In the genomic region with DNA sequence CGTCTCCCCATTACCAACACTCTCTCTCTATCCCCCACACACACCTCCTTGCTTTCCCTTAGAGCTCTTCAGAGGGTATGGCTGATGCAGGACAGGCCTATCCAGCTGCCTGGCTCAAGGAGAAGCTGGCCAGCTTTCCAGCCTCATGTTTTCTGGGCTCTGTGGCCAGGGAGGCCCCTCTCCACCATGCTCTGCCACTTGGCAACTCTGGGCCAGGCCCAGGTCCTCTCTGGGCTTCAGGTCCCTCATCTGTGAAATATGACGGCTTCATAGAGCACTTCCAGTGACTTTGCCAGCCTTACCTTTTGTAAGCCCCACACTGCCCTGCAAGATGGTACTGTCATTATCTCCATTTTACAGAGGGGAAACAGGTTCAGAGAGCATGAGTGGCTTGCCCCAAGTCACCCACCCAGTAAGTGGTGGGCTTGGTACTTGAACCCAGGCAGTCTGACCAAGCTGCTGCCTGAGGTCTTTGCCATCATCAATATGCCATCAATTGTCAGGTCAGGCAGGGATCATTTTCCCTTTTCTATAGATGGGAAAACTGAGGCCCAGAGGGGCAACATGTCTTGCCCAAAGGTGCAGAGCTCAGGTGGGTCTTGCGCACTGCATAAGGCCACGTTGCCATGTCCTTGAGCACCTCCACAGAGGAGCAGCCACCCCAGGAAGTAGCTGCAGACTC, we compare ENCODE assay signal across 12 cellular contexts. TPM values are rescaled to one million over a fixed set of nuclear protein-coding genes. Genes with fewer than 3 reads are reported as not detected.
DNase-seq lines count a peak whose midpoint lies in the region; ATAC-seq and TF ChIP-seq lines count a peak whose summit lies in the region.
"Had no signal": no experiment of that assay in that cellular context is flagged by ENCODE, and none has a peak within 500 bp of the region (broad histone marks: within the 10 kb centered on the region; RNA-seq: fewer than 3 reads in every experiment).

No MANE protein-coding gene starts in this region.

- no peak overlapping the region for H3K4ac ChIP-seq in mesenchymal stem cell (ENCODE audit: low read depth in 1 of 2, low read length in 2 of 2)

- no peak for DNase-seq in CD4-positive, alpha-beta memory T cell
- DNase-seq in H7 (peak; percentile 8), neural crest cell (ENCODE audit: low read depth, low spot score) (no peak), mesenchymal stem cell (no peak), DMS153 (lab: John Stamatoyannopoulos, UW) (no peak)
- no peak for DNase-seq in activated T-helper 2 cell treated with anti-CD3 and anti-CD28 coated beads, Interferon-gamma antibody, Interleukin-2, Interleukin-4, amounts not matched to agents 10 μg/mL and 5 μg/mL and 100 μg/mL, durations not matched to agents 14 hours and 24 hours and 36 hours (ENCODE audit: low spot score)
- DNase-seq: Calu3, foreskin fibroblast, NCI-H446 treated with DMSO at 0.1 percent for 48 hours had no signal

- H3K79me1 ChIP-seq in mesenchymal stem cell (replicated peaks; ENCODE audit: low read length, poor library complexity, severe bottlenecking), result no peaks in the 10 kb centered on the region

- no peak overlapping the region for H4K91ac ChIP-seq in mesenchymal stem cell (ENCODE audit: low read length)

- peaks cover 56% of the 10 kb centered on the region for H3K4me1 ChIP-seq in CD4-positive, alpha-beta memory T cell (ENCODE audit: insufficient read depth, low read length)
- H3K4me1 ChIP-seq in mesenchymal stem cell (ENCODE audit: control insufficient read depth, insufficient read depth, low read depth, low read length), result peaks cover 2% of the 10 kb centered on the region

- H4K8ac ChIP-seq in mesenchymal stem cell (ENCODE audit: low read length), result no peak overlapping the region

- no peak overlapping the region for H3K27ac ChIP-seq in CD4-positive, alpha-beta memory T cell (ENCODE audit: low read depth, low read length)
- no peak overlapping the region for H3K27ac ChIP-seq in mesenchymal stem cell (ENCODE audit: low read length, poor library complexity, severe bottlenecking)

- no peak overlapping the region for H2BK5ac ChIP-seq in mesenchymal stem cell (ENCODE audit: low read depth, low read length, poor library complexity, severe bottlenecking)

- WGBS in mesenchymal stem cell, result 68% methylated on average over 4 of the region's 4 CpGs

- peak overlapping the region in 5 of 7 donors; percentile 30 to 90 (median 79) for H3K27ac Mint-ChIP-seq in CD4-positive, alpha-beta memory T cell
- H3K27ac Mint-ChIP-seq in activated T-helper 2 cell treated with anti-CD3 and anti-CD28 coated beads, Interferon-gamma antibody, Interleukin-2, Interleukin-4, amounts not matched to agents 10 μg/mL and 5 μg/mL and 100 μg/mL, durations not matched to agents 14 hours and 24 hours and 36 hours, result no peak overlapping the region
- H3K27ac Mint-ChIP-seq in neural crest cell (ENCODE audit: unreplicated experiment), result no peak overlapping the region

- no peak overlapping the region for H2BK120ac ChIP-seq in mesenchymal stem cell (ENCODE audit: low read depth, low read length)

- peaks cover 30 to 60% (median 49%) of the 10 kb centered on the region in 4 donors for H3K4me1 Mint-ChIP-seq in CD4-positive, alpha-beta memory T cell
- peaks cover 57% of the 10 kb centered on the region for H3K4me1 Mint-ChIP-seq in activated T-helper 2 cell treated with anti-CD3 and anti-CD28 coated beads, Interferon-gamma antibody, Interleukin-2, Interleukin-4, amounts not matched to agents 10 μg/mL and 5 μg/mL and 100 μg/mL, durations not matched to agents 14 hours and 24 hours and 36 hours (ENCODE audit: low read depth)
- peaks cover 9% of the 10 kb centered on the region for H3K4me1 Mint-ChIP-seq in neural crest cell

- H3K36me3 Mint-ChIP-seq in CD4-positive, alpha-beta memory T cell, result no peaks in the 10 kb centered on the region
- H3K36me3 Mint-ChIP-seq in activated T-helper 2 cell treated with anti-CD3 and anti-CD28 coated beads, Interferon-gamma antibody, Interleukin-2, Interleukin-4, amounts not matched to agents 10 μg/mL and 5 μg/mL and 100 μg/mL, durations not matched to agents 14 hours and 24 hours and 36 hours (ENCODE audit: low read depth), result no peaks in the 10 kb centered on the region
- H3K36me3 Mint-ChIP-seq in neural crest cell (ENCODE audit: low read depth), result no peaks in the 10 kb centered on the region

- no peak for TF ChIP-seq CTCF in neural crest cell (conservative IDR thresholded peaks at IDR 0.05)

- no peaks in the 10 kb centered on the region for H3K9me3 ChIP-seq in CD4-positive, alpha-beta memory T cell (ENCODE audit: control insufficient read depth in 1 of 2, low read length in 2 of 2)
- no peaks in the 10 kb centered on the region for H3K9me3 ChIP-seq in mesenchymal stem cell (ENCODE audit: control insufficient read depth, low read length)

- H2BK15ac ChIP-seq in mesenchymal stem cell (ENCODE audit: low read depth, poor library complexity, severe bottlenecking), result no peak overlapping the region

- POLR2A ChIA-PET in CD4-positive, alpha-beta memory T cell (lab: Charles Lee; ENCODE audit: partially characterized antibody), result interaction anchor here (0.8 to 1.7 kb wide), 6 partner anchors 12 to 242 kb away, joined by 3 to 5 read pairs (median 3); partner anchors contain the start of gene DOK4

- intact Hi-C loops in CD4-positive, alpha-beta memory T cell (cut with micrococcal nuclease), result no loop called here
- intact Hi-C loops in activated T-helper 2 cell treated with anti-CD3 and anti-CD28 coated beads, Interferon-gamma antibody, Interleukin-2, Interleukin-4, amounts not matched to agents 10 μg/mL and 5 μg/mL and 100 μg/mL, durations not matched to agents 14 hours and 24 hours and 36 hours (cut with micrococcal nuclease), result no loop called here

- no peaks in the 10 kb centered on the region for H3K9me3 Mint-ChIP-seq in CD4-positive, alpha-beta memory T cell
- H3K9me3 Mint-ChIP-seq in activated T-helper 2 cell treated with anti-CD3 and anti-CD28 coated beads, Interferon-gamma antibody, Interleukin-2, Interleukin-4, amounts not matched to agents 10 μg/mL and 5 μg/mL and 100 μg/mL, durations not matched to agents 14 hours and 24 hours and 36 hours, result no peaks in the 10 kb centered on the region
- no peaks in the 10 kb centered on the region for H3K9me3 Mint-ChIP-seq in neural crest cell

- H3K4me2 ChIP-seq in mesenchymal stem cell (ENCODE audit: low read length, poor library complexity, severe bottlenecking), result no peak overlapping the region

- no peaks in the 10 kb centered on the region for H3K27me3 ChIP-seq in CD4-positive, alpha-beta memory T cell (ENCODE audit: insufficient read depth, low read length)
- H3K27me3 ChIP-seq in H7 (ENCODE audit: control insufficient read depth, insufficient read depth, low read length), result peaks cover 4% of the 10 kb centered on the region
- H3K27me3 ChIP-seq in mesenchymal stem cell (ENCODE audit: control insufficient read depth in 1 of 2, insufficient read depth in 1 of 2, low read length in 2 of 2), result peaks cover 25 to 34% of the 10 kb centered on the region in 2 experiments

- no peak overlapping the region for H3K4me3 ChIP-seq in CD4-positive, alpha-beta memory T cell (ENCODE audit: low read length in 2 of 2)
- no peak overlapping the region for H3K4me3 ChIP-seq in H7 (ENCODE audit: insufficient read depth, low read depth, low read length)
- no peak overlapping the region for H3K4me3 ChIP-seq in mesenchymal stem cell (ENCODE audit: insufficient read depth in 1 of 2, low read depth in 1 of 2, low read length in 2 of 2)

- peak overlapping the region in 7 of 8 donors; percentile 76 to 86 (median 80) for H3K4me3 Mint-ChIP-seq in CD4-positive, alpha-beta memory T cell
- peak overlapping the region; percentile 24 for H3K4me3 Mint-ChIP-seq in activated T-helper 2 cell treated with anti-CD3 and anti-CD28 coated beads, Interferon-gamma antibody, Interleukin-2, Interleukin-4, amounts not matched to agents 10 μg/mL and 5 μg/mL and 100 μg/mL, durations not matched to agents 14 hours and 24 hours and 36 hours (ENCODE audit: low read depth)
- peak overlapping the region; percentile 24 for H3K4me3 Mint-ChIP-seq in neural crest cell

- no peak overlapping the region for H2AK5ac ChIP-seq in mesenchymal stem cell (ENCODE audit: low read length, severe bottlenecking)

- no peaks in the 10 kb centered on the region for H3K27me3 Mint-ChIP-seq in CD4-positive, alpha-beta memory T cell
- H3K27me3 Mint-ChIP-seq in activated T-helper 2 cell treated with anti-CD3 and anti-CD28 coated beads, Interferon-gamma antibody, Interleukin-2, Interleukin-4, amounts not matched to agents 10 μg/mL and 5 μg/mL and 100 μg/mL, durations not matched to agents 14 hours and 24 hours and 36 hours (ENCODE audit: low read depth), result no peaks in the 10 kb centered on the region
- peaks cover 14% of the 10 kb centered on the region for H3K27me3 Mint-ChIP-seq in neural crest cell (ENCODE audit: low read depth)

- no peaks in the 10 kb centered on the region for H3K36me3 ChIP-seq in CD4-positive, alpha-beta memory T cell (ENCODE audit: insufficient read depth, low read length)
- H3K36me3 ChIP-seq in H7 (replicated peaks; ENCODE audit: control insufficient read depth, insufficient read depth, low read length) (no peaks in the 10 kb centered on the region), mesenchymal stem cell (ENCODE audit: control insufficient read depth in 1 of 2, insufficient read depth in 2 of 2, low read depth in 1 of 2, low read length in 2 of 2) (no peaks in the 10 kb centered on the region)

- H2AFZ ChIP-seq in mesenchymal stem cell (ENCODE audit: low read depth, low read length), result no peak overlapping the region

- no peak overlapping the region for H3K9ac ChIP-seq in mesenchymal stem cell (ENCODE audit: low read length)

- no peak overlapping the region for H3K14ac ChIP-seq in mesenchymal stem cell (ENCODE audit: low read length in 2 of 2)

- H2BK12ac ChIP-seq in mesenchymal stem cell (ENCODE audit: low read length in 2 of 2), result no peak overlapping the region

- H3K18ac ChIP-seq in mesenchymal stem cell (ENCODE audit: low read depth in 1 of 2, low read length in 2 of 2), result no peak overlapping the region

- H3K23ac ChIP-seq in mesenchymal stem cell (ENCODE audit: low read length in 2 of 2), result no peak overlapping the region

- CTCF ChIA-PET in CD4-positive, alpha-beta memory T cell (lab: Charles Lee; ENCODE audit: partially characterized antibody), result interaction anchor here (1.1 to 1.6 kb wide), 3 partner anchors 19 to 107 kb away, joined by 3 to 9 read pairs (median 3); no protein-coding TSS in a partner anchor

- ATAC-seq in GM18867 (IDR thresholded peaks at IDR 0.05; ENCODE audit: unreplicated experiment) (no peak), HG03108 (IDR thresholded peaks at IDR 0.05; ENCODE audit: unreplicated experiment) (no peak)

RNA-seq across cellular contexts. Expression of gene ADGRG5, which starts 0.5 kb away (rescaled TPM):
- 1 to 10 TPM; 1.5 to 3.0 TPM for total RNA-seq in CD4-positive, alpha-beta memory T cell
- 1 to 10 TPM; 2.3 to 3.8 TPM for polyA plus RNA-seq in CD4-positive, alpha-beta memory T cell
- 6.2 and 6.4 TPM in 2 replicates for total RNA-seq in H7 (2014; rRNA removed; shearing (Covaris generic))
- 2.1 and 2.8 TPM in 2 replicates for total RNA-seq in activated T-helper 2 cell treated with anti-CD3 and anti-CD28 coated beads, Interferon-gamma antibody, Interleukin-2, Interleukin-4, amounts not matched to agents 10 μg/mL and 5 μg/mL and 100 μg/mL, durations not matched to agents 14 hours and 24 hours and 36 hours
- 0.07 TPM in 2 replicates for total RNA-seq in neural crest cell
- polyA plus RNA-seq in mesenchymal stem cell (2013, experiment 1 of 2), result not detected
- polyA plus RNA-seq in mesenchymal stem cell (2013, experiment 2 of 2), result not detected
- total RNA-seq: dermis microvascular lymphatic vessel endothelial cell had no signal

RNA-seq across cellular contexts. Expression of gene CCDC102A, which starts 5.5 kb away (rescaled TPM):
- 1 to 10 TPM; 4.7 to 5.4 TPM for total RNA-seq in CD4-positive, alpha-beta memory T cell
- polyA plus RNA-seq in CD4-positive, alpha-beta memory T cell, result 1 to 10 TPM; 1.2 to 9.9 TPM
- 9.3 and 10.4 TPM in 2 replicates for total RNA-seq in H7 (2014; rRNA removed; shearing (Covaris generic))
- total RNA-seq in activated T-helper 2 cell treated with anti-CD3 and anti-CD28 coated beads, Interferon-gamma antibody, Interleukin-2, Interleukin-4, amounts not matched to agents 10 μg/mL and 5 μg/mL and 100 μg/mL, durations not matched to agents 14 hours and 24 hours and 36 hours, result 6.3 and 6.8 TPM in 2 replicates
- 6.4 and 8.6 TPM in 2 replicates for total RNA-seq in neural crest cell
- polyA plus RNA-seq in mesenchymal stem cell (2013, experiment 1 of 2), result 4.5 TPM
- polyA plus RNA-seq in mesenchymal stem cell (2013, experiment 2 of 2), result 4.8 TPM

RNA-seq across cellular contexts. Expression of gene DOK4, which starts 55.6 kb away (rescaled TPM):
- 1 to 10 TPM; 2.8 to 3.0 TPM for total RNA-seq in CD4-positive, alpha-beta memory T cell
- 1 to 10 TPM; 1.7 to 2.7 TPM for polyA plus RNA-seq in CD4-positive, alpha-beta memory T cell
- 15.3 and 15.7 TPM in 2 replicates for total RNA-seq in H7 (2014; rRNA removed; shearing (Covaris generic))
- 5.7 and 6.6 TPM in 2 replicates for total RNA-seq in activated T-helper 2 cell treated with anti-CD3 and anti-CD28 coated beads, Interferon-gamma antibody, Interleukin-2, Interleukin-4, amounts not matched to agents 10 μg/mL and 5 μg/mL and 100 μg/mL, durations not matched to agents 14 hours and 24 hours and 36 hours
- 20.4 and 22.7 TPM in 2 replicates for total RNA-seq in neural crest cell
- polyA plus RNA-seq in mesenchymal stem cell (2013, experiment 1 of 2), result 29.6 TPM
- polyA plus RNA-seq in mesenchymal stem cell (2013, experiment 2 of 2), result 29.7 TPM

Comparison
In these comparisons a context has a peak if more than half of its experiments do, and no peak if none do; other contexts are left out.
1. H3K27ac Mint-ChIP-seq: peak in CD4-positive, alpha-beta memory T cell (5 of 7); none in activated T-helper 2 cell treated with anti-CD3 and anti-CD28 coated beads, Interferon-gamma antibody, Interleukin-2, Interleukin-4, amounts not matched to agents 10 μg/mL and 5 μg/mL and 100 μg/mL, durations not matched to agents 14 hours and 24 hours and 36 hours (single experiment) and neural crest cell (single experiment).
2. H3K4me3 Mint-ChIP-seq: peak in every context shown above with its lines; median percentile 80 in CD4-positive, alpha-beta memory T cell; 24 in activated T-helper 2 cell treated with anti-CD3 and anti-CD28 coated beads, Interferon-gamma antibody, Interleukin-2, Interleukin-4, amounts not matched to agents 10 μg/mL and 5 μg/mL and 100 μg/mL, durations not matched to agents 14 hours and 24 hours and 36 hours; 24 in neural crest cell.